ENCODE assay signal across 8 cellular contexts in the genomic region with DNA sequence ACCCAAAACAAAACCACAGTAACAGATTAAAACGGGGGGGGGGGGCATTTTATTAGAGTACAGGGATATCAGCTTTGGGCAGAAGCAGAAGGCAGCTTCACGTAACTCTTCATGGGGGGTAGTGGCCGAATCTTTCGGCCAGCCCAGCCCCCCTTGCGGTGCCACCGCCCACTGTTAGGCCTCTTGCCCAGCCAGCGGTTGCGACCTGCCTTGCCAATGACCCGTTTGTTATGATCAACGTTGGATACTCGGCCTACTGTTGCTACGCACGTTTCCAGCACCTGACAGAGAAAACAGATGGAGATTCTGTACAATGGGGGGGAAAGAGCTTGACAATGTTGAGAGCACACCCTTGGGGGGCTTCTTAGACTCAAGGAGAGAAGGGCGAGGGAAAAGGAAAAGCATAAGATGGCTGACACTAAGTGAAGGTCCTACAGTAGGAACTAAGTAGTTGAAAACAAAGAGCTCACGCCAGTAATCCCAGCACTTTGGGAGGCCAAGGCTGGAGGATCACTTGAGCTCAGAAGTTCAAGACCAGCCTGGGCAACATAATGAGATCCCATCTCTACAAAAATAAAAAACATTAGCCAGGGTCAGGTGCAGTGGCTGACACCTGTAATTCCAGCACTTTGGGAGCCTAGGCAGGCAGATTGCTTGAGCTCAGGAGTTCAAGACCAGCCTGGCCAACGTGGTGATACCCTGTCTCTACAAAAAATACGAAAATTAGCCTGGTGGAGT. TPM values are rescaled to one million over a fixed set of nuclear protein-coding genes. Genes with fewer than 3 reads are reported as not detected.
DNase-seq lines count a peak whose midpoint lies in the region; ATAC-seq and TF ChIP-seq lines count a peak whose summit lies in the region.

No MANE protein-coding gene starts in this region.

- ATAC-seq in naive B cell (ENCODE audit: low read depth in 2 of 2) (no peak), GM19467 (IDR thresholded peaks at IDR 0.05; ENCODE audit: unreplicated experiment) (no peak), HG03469 (IDR thresholded peaks at IDR 0.05; ENCODE audit: unreplicated experiment) (no peak)

- H3K4me3 ChIP-seq in AG10803 (ENCODE audit: low read length), result peak overlapping the region; percentile 93
- H3K4me3 ChIP-seq in LNCaP clone FGC (ENCODE audit: low read depth, low read length), result peak overlapping the region; percentile 94

- H3K4me1 Mint-ChIP-seq in naive B cell, result peaks cover 22 to 62% (median 48%) of the 10 kb centered on the region in 3 donors

- TF ChIP-seq CTCF in AG10803 (conservative IDR thresholded peaks at IDR 0.05; ENCODE audit: low read length) (no peak), LNCaP clone FGC (IDR thresholded peaks at IDR 0.05; ENCODE audit: control insufficient read depth, extremely low read depth, insufficient read depth) (no peak)

- peak overlapping the region; percentile 78 for H3K27ac ChIP-seq in cingulate gyrus (ENCODE audit: low read depth, low read length)

- H3K9me3 Mint-ChIP-seq in naive B cell, result no peaks in the 10 kb centered on the region

- peak overlapping the region; percentile 87 to 98 (median 96) for H3K27ac Mint-ChIP-seq in naive B cell

- peak overlapping the region; percentile 91 to 98 (median 94) for H3K4me3 Mint-ChIP-seq in naive B cell

- peaks cover 0 to 5% of the 10 kb centered on the region in 2 donors for H3K36me3 Mint-ChIP-seq in naive B cell

- no peaks in the 10 kb centered on the region for H3K27me3 Mint-ChIP-seq in naive B cell

- DNase-seq in AG10803 (ENCODE audit: low read depth), result no peak
- no peak for DNase-seq in LNCaP clone FGC (ENCODE audit: low read depth)
- no peak for DNase-seq in naive B cell
- DNase-seq in superior temporal gyrus (ENCODE audit: extremely low spot score), result no peak
- DNase-seq in midbrain (lab: John Stamatoyannopoulos, UW), result no peak

RNA-seq across cellular contexts. Expression of a gene that starts 0.7 kb away (rescaled TPM):
- 1 to 10 TPM; 3.1 to 6.4 (median 4.4) TPM for polyA plus RNA-seq in naive B cell (ENCODE audit: low read depth in 6 of 6)

RNA-seq across cellular contexts. Expression of a gene that starts 4.9 kb away (rescaled TPM):
- 10 to 100 TPM; 27.2 to 61.1 (median 42.3) TPM for polyA plus RNA-seq in naive B cell (ENCODE audit: low read depth in 6 of 6)

RNA-seq across cellular contexts. Expression of a gene that starts 5.1 kb away (rescaled TPM):
- polyA plus RNA-seq in naive B cell (ENCODE audit: low read depth in 6 of 6), result 10 to 100 TPM in 4 of 6 donors, 1 to 10 TPM in 2; 1.3 to 11.2 (median 10.5) TPM

RNA-seq across cellular contexts. Expression of a gene that starts 21.7 kb away (rescaled TPM):
- polyA plus RNA-seq in naive B cell (ENCODE audit: low read depth in 6 of 6), result not detected

RNA-seq across cellular contexts. Expression of a gene that starts 33.0 kb away (rescaled TPM):
- polyA plus RNA-seq in naive B cell (ENCODE audit: low read depth in 6 of 6), result 10 to 100 TPM; 27.8 to 55.0 (median 39.8) TPM
